20 cellular contexts compared by ENCODE assay signal in the genomic region with DNA sequence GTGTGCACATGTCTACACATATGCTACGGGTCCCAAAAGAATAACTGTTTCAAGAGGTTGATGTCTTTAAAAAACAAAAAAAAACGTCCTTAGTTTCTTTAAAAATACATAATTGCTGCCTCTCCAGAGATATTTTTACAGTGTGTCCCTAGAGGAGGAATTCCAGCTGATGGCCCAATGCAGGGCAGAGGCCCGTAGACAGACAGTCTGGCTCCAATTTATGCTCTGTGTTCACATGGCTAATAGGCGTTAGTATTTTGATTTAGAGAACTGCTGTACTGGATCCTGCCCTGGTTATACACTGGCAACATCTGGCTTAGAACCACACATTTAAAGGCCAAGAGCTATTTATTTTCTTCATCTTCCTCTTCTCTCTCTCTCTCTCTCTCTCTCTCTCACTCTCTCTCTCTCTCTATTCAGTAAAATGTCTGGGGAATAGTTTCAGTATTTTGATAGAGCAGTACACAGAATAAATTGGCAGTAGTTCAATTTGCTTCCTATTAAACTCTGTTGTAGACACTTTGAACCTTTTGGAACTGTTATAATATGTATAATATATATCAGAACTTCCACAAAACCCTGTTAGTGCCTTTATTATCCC.
DNase-seq lines count a peak whose midpoint lies in the region; ATAC-seq and TF ChIP-seq lines count a peak whose summit lies in the region.
"Had no signal": no experiment of that assay in that cellular context is flagged by ENCODE, and none has a peak within 500 bp of the region (broad histone marks: within the 10 kb centered on the region; RNA-seq: fewer than 3 reads in every experiment).

No MANE protein-coding gene starts in this region.

- no peaks in the 10 kb centered on the region for H3K9me3 Mint-ChIP-seq in nephron progenitor cell
- no peaks in the 10 kb centered on the region for H3K9me3 Mint-ChIP-seq in T-helper 2 cell treated with Interferon-gamma antibody and Interleukin-4, amounts not matched to agents 5 μg/mL and 100 μg/mL, for 36 hours
- H3K9me3 Mint-ChIP-seq: activated CD4-positive, alpha-beta T cell treated with anti-CD3 and anti-CD28 coated beads, Interleukin-2, amount 10 ng/mL, durations not matched to agents 7 days and 5 days; activated T-helper 2 cell treated with anti-CD3 and anti-CD28 coated beads, Interferon-gamma antibody, Interleukin-2, Interleukin-4, amounts not matched to agents 10 μg/mL and 5 μg/mL and 100 μg/mL, durations not matched to agents 14 hours and 24 hours and 36 hours; effector memory CD8-positive, alpha-beta T cell; H9 had no signal

- peaks cover 10% of the 10 kb centered on the region for H3K4me1 Mint-ChIP-seq in nephron progenitor cell
- no peaks in the 10 kb centered on the region for H3K4me1 Mint-ChIP-seq in T-helper 2 cell treated with Interferon-gamma antibody and Interleukin-4, amounts not matched to agents 5 μg/mL and 100 μg/mL, for 36 hours (ENCODE audit: low read depth)
- H3K4me1 Mint-ChIP-seq: activated CD4-positive, alpha-beta T cell treated with anti-CD3 and anti-CD28 coated beads, Interleukin-2, amount 10 ng/mL, durations not matched to agents 7 days and 5 days; H9; natural killer cell had no signal

- H3K27me3 ChIP-seq in aorta (ENCODE audit: control insufficient read depth in 1 of 2, insufficient read depth in 2 of 2, low read length in 1 of 2) = no peaks in the 10 kb centered on the region

- H3K9me3 ChIP-seq in aorta (ENCODE audit: control insufficient read depth, low read length) = no peaks in the 10 kb centered on the region

- H3K4me3 Mint-ChIP-seq in nephron progenitor cell = no peak overlapping the region
- H3K4me3 Mint-ChIP-seq in T-helper 2 cell treated with Interferon-gamma antibody and Interleukin-4, amounts not matched to agents 5 μg/mL and 100 μg/mL, for 36 hours = no peak overlapping the region
- H3K4me3 Mint-ChIP-seq: activated CD4-positive, alpha-beta T cell treated with anti-CD3 and anti-CD28 coated beads, Interleukin-2, amount 10 ng/mL, durations not matched to agents 7 days and 5 days; effector memory CD8-positive, alpha-beta T cell; H9; natural killer cell had no signal

- no peaks in the 10 kb centered on the region for H3K36me3 Mint-ChIP-seq in nephron progenitor cell (ENCODE audit: low read depth)
- H3K36me3 Mint-ChIP-seq in T-helper 2 cell treated with Interferon-gamma antibody and Interleukin-4, amounts not matched to agents 5 μg/mL and 100 μg/mL, for 36 hours (ENCODE audit: low read depth) = no peaks in the 10 kb centered on the region
- H3K36me3 Mint-ChIP-seq: natural killer cell had no signal

- DNase-seq in Right ventricle myocardium inferior (ENCODE audit: missing footprints) = no peak
- DNase-seq in cardiac septum (ENCODE audit: low spot score) = no peak
- peak; percentile 29 for DNase-seq in fibroblast of peridontal ligament (ENCODE audit: extremely low read depth)
- DNase-seq in nephron progenitor cell = no peak
- DNase-seq in aorta = no peak
- no peak for DNase-seq in activated CD4-positive, alpha-beta T cell treated with anti-CD3 and anti-CD28 coated beads for 48 hours
- no peak for DNase-seq in T-helper 2 cell treated with Interferon-gamma antibody and Interleukin-4, amounts not matched to agents 5 μg/mL and 100 μg/mL, for 36 hours (ENCODE audit: low spot score)
- DNase-seq: ACHN; activated CD4-positive, alpha-beta T cell treated with anti-CD3 and anti-CD28 coated beads, Interleukin-2, amount 10 ng/mL, durations not matched to agents 7 days and 5 days; effector memory CD8-positive, alpha-beta T cell; GDM1; H9; mammary epithelial cell; natural killer cell; NCI-H187 treated with DMSO at 0.1 percent for 48 hours; NCI-H510A treated with DMSO at 0.1 percent for 48 hours; T-helper 1 cell had no signal

- H3K4me3 ChIP-seq in aorta (ENCODE audit: low read length in 2 of 2) = no peak overlapping the region

- no peaks in the 10 kb centered on the region for H3K36me3 ChIP-seq in aorta (ENCODE audit: control insufficient read depth in 1 of 2, insufficient read depth in 2 of 2, low read length in 1 of 2)

- H3K4me1 ChIP-seq in aorta (ENCODE audit: control insufficient read depth in 1 of 2, insufficient read depth in 2 of 2, low read length in 2 of 2) = peaks cover 2% of the 10 kb centered on the region in 2 donors

- 4 to 7% methylated on average over 4 of the region's 4 CpGs for WGBS in aorta, 2 donors

- no peaks in the 10 kb centered on the region for H3K27me3 Mint-ChIP-seq in nephron progenitor cell (ENCODE audit: low read depth, poor library complexity)
- H3K27me3 Mint-ChIP-seq in T-helper 2 cell treated with Interferon-gamma antibody and Interleukin-4, amounts not matched to agents 5 μg/mL and 100 μg/mL, for 36 hours (ENCODE audit: low read depth) = no peaks in the 10 kb centered on the region
- H3K27me3 Mint-ChIP-seq: effector memory CD8-positive, alpha-beta T cell had no signal

- TF ChIP-seq CTCF in nephron progenitor cell (IDR thresholded peaks at IDR 0.05) = no peak

- peak overlapping the region; percentile 19 for H3K27ac Mint-ChIP-seq in nephron progenitor cell
- no peak overlapping the region for H3K27ac Mint-ChIP-seq in T-helper 2 cell treated with Interferon-gamma antibody and Interleukin-4, amounts not matched to agents 5 μg/mL and 100 μg/mL, for 36 hours
- H3K27ac Mint-ChIP-seq: activated CD4-positive, alpha-beta T cell treated with anti-CD3 and anti-CD28 coated beads, Interleukin-2, amount 10 ng/mL, durations not matched to agents 7 days and 5 days; activated T-helper 2 cell treated with anti-CD3 and anti-CD28 coated beads, Interferon-gamma antibody, Interleukin-2, Interleukin-4, amounts not matched to agents 10 μg/mL and 5 μg/mL and 100 μg/mL, durations not matched to agents 14 hours and 24 hours and 36 hours; effector memory CD8-positive, alpha-beta T cell; H9; natural killer cell had no signal

- H3K27ac ChIP-seq in aorta (ENCODE audit: low read depth in 1 of 2, low read length in 2 of 2) = peak overlapping the region; percentile 67 to 80
- H3K27ac ChIP-seq: C4-2B had no signal

- intact Hi-C loops in Right ventricle myocardium inferior (cut with DNase I) = no loop called here
- intact Hi-C loops in cardiac septum (cut with DNase I) = loop anchor here (5.0 kb wide), 1 partner anchor 259 kb away; a partner anchor contains a TSS
- intact Hi-C loops in aorta (cut with DNase I) = loop anchor here (2.0 to 10.0 kb wide), 2 partner anchors 47 to 53 kb away; no protein-coding TSS in a partner anchor

- ATAC-seq in Right ventricle myocardium inferior (peak; percentile 71), aorta (ENCODE audit: low FRiP score) (peak; percentile 66), GM21526 (IDR thresholded peaks at IDR 0.05; ENCODE audit: low FRiP score, unreplicated experiment) (no peak)
- ATAC-seq: effector memory CD8-positive, alpha-beta T cell; natural killer cell had no signal
